30 cellular contexts compared by ENCODE assay signal in genomic region chr20:5908981-5909380, GRCh38. TPM values are rescaled to one million over a fixed set of nuclear protein-coding genes. Genes with fewer than 3 reads are reported as not detected.
"Had no signal": no experiment of that assay in that cellular context is flagged by ENCODE, and none has a peak within 500 bp of the region (broad histone marks: within the 10 kb centered on the region; RNA-seq: fewer than 3 reads in every experiment).

No MANE protein-coding gene starts in this region.

- H3K4me1 ChIP-seq: uterus had no signal

- H3K36me3 Mint-ChIP-seq: brain; immature natural killer cell; neural progenitor cell; stimulated activated effector memory CD8-positive, alpha-beta T cell treated with anti-CD3 and anti-CD28 coated beads, Interleukin-12 subunit alpha, Interleukin-12 subunit beta, amount 100 ng/mL, for 72 hours; type B pancreatic cell had no signal

- DNase-seq: activated CD4-positive, alpha-beta memory T cell treated with anti-CD3 and anti-CD28 coated beads, Interleukin-2, amount 10 ng/mL, durations not matched to agents 7 days and 5 days; activated CD4-positive, alpha-beta T cell treated with anti-CD3 and anti-CD28 coated beads, Interleukin-2, amount 10 ng/mL, durations not matched to agents 24 days and 14 days; activated CD4-positive, CD25-positive, alpha-beta regulatory T cell treated with anti-CD3 and anti-CD28 coated beads, Interleukin-2, amount 50 U/mL, for 72 hours; activated CD8-positive, alpha-beta memory T cell treated with anti-CD3 and anti-CD28 coated beads, Interleukin-2, amount 50 U/mL, for 48 hours; activated gamma-delta T cell treated with Interleukin-2 at 50 U/mL for 16 hours; activated naive CD4-positive, alpha-beta T cell treated with anti-CD3 and anti-CD28 coated beads, Interleukin-2, amount 50 U/mL, for 16 hours; activated T-cell treated with anti-CD3 and anti-CD28 coated beads, Interleukin-2, amount 50 U/mL, for 4 hours; cortex of kidney; effector memory CD8-positive, alpha-beta T cell; erythroblast; hypothalamus; immature natural killer cell; left ventricle myocardium inferior; mesendoderm; natural killer cell; right lobe of liver; stimulated activated CD4-positive, alpha-beta T cell treated with anti-CD3 and anti-CD28 coated beads, Interleukin-12 subunit alpha, Interleukin-12 subunit beta, amount 100 ng/mL, for 4 hours; stimulated activated CD4-positive, alpha-beta T cell treated with anti-CD3 and anti-CD28 coated beads, Interleukin-4, amount 100 ng/mL, for 24 hours; T-helper 2 cell; uterus had no signal

- H3K36me3 ChIP-seq: gastroesophageal sphincter, left ventricle myocardium inferior, neural progenitor cell, right lobe of liver, uterus had no signal

- H3K9me3 Mint-ChIP-seq: activated CD4-positive, alpha-beta memory T cell treated with anti-CD3 and anti-CD28 coated beads, Interleukin-2, amount 10 ng/mL, durations not matched to agents 7 days and 5 days; activated T-cell treated with anti-CD3 and anti-CD28 coated beads, Interleukin-2, amount 50 U/mL, for 4 hours; activated T-helper 17 cell treated with anti-CD3 and anti-CD28 coated beads, Interleukin-2, amount 50 U/mL, for 72 hours; brain; neural progenitor cell; stimulated activated effector memory CD8-positive, alpha-beta T cell treated with anti-CD3 and anti-CD28 coated beads, Interleukin-12 subunit alpha, Interleukin-12 subunit beta, amount 100 ng/mL, for 72 hours; stimulated activated naive CD8-positive, alpha-beta T cell treated with anti-CD3 and anti-CD28 coated beads, Interleukin-15, Interleukin-2, amounts not matched to agents 100 ng/mL and 50 ng/mL, for 24 hours; type B pancreatic cell had no signal

- H3K27ac ChIP-seq: gastroesophageal sphincter, left ventricle myocardium inferior, neural progenitor cell, right lobe of liver, skin epidermis, uterus had no signal

- H3K9me3 ChIP-seq: gastroesophageal sphincter, left ventricle myocardium inferior, right lobe of liver, uterus had no signal

- H3K4me1 Mint-ChIP-seq: activated T-helper 17 cell treated with anti-CD3 and anti-CD28 coated beads, Interleukin-2, amount 50 U/mL, for 72 hours had no signal

- H3K27ac Mint-ChIP-seq: activated CD4-positive, alpha-beta memory T cell treated with anti-CD3 and anti-CD28 coated beads, Interleukin-2, amount 10 ng/mL, durations not matched to agents 7 days and 5 days; activated CD4-positive, alpha-beta T cell treated with anti-CD3 and anti-CD28 coated beads, Interleukin-2, amount 10 ng/mL, durations not matched to agents 24 days and 14 days; activated T-helper 17 cell treated with anti-CD3 and anti-CD28 coated beads, Interleukin-2, amount 50 U/mL, for 72 hours; brain; effector memory CD8-positive, alpha-beta T cell; immature natural killer cell; natural killer cell; neural progenitor cell; stimulated activated effector memory CD8-positive, alpha-beta T cell treated with anti-CD3 and anti-CD28 coated beads, Interleukin-12 subunit alpha, Interleukin-12 subunit beta, amount 100 ng/mL, for 72 hours; stimulated activated naive CD8-positive, alpha-beta T cell treated with anti-CD3 and anti-CD28 coated beads, Interleukin-15, Interleukin-2, amounts not matched to agents 100 ng/mL and 50 ng/mL, for 24 hours; type B pancreatic cell had no signal

- H3K4me3 Mint-ChIP-seq: activated CD4-positive, alpha-beta memory T cell treated with anti-CD3 and anti-CD28 coated beads, Interleukin-2, amount 10 ng/mL, durations not matched to agents 7 days and 5 days; activated CD4-positive, alpha-beta T cell treated with anti-CD3 and anti-CD28 coated beads, Interleukin-2, amount 10 ng/mL, durations not matched to agents 24 days and 14 days; activated T-cell treated with anti-CD3 and anti-CD28 coated beads, Interleukin-2, amount 50 U/mL, for 4 hours; activated T-helper 17 cell treated with anti-CD3 and anti-CD28 coated beads, Interleukin-2, amount 50 U/mL, for 72 hours; effector memory CD8-positive, alpha-beta T cell; immature natural killer cell; natural killer cell; neural progenitor cell; stimulated activated effector memory CD8-positive, alpha-beta T cell treated with anti-CD3 and anti-CD28 coated beads, Interleukin-12 subunit alpha, Interleukin-12 subunit beta, amount 100 ng/mL, for 72 hours; stimulated activated naive CD8-positive, alpha-beta T cell treated with anti-CD3 and anti-CD28 coated beads, Interleukin-15, Interleukin-2, amounts not matched to agents 100 ng/mL and 50 ng/mL, for 24 hours; type B pancreatic cell had no signal

- H3K4me3 ChIP-seq: gastroesophageal sphincter, left ventricle myocardium inferior, lung, neural progenitor cell, right lobe of liver, skin epidermis, uterus had no signal

- H3K27me3 ChIP-seq: right lobe of liver, uterus had no signal

RNA-seq across cellular contexts. Expression of gene CHGB, which starts 2.3 kb away (rescaled TPM):
- total RNA-seq: activated CD4-positive, alpha-beta memory T cell treated with anti-CD3 and anti-CD28 coated beads, Interleukin-2, amount 10 ng/mL, durations not matched to agents 7 days and 5 days; activated CD4-positive, alpha-beta T cell treated with anti-CD3 and anti-CD28 coated beads, Interleukin-2, amount 10 ng/mL, durations not matched to agents 24 days and 14 days; natural killer cell; subcutaneous adipose tissue had no signal
